In genomic region chr2:168118733-168119518, GRCh38 we compare ENCODE assay signal across 8 cellular contexts.
A peak's percentile ranks its signal among the peaks of the same experiment; 100 is the strongest.
DNase-seq lines count a peak whose midpoint lies in the region; ATAC-seq and TF ChIP-seq lines count a peak whose summit lies in the region.

No MANE protein-coding gene starts in this region.

- H3K27ac ChIP-seq in RWPE1 = no peak overlapping the region

- H3K4me1 Mint-ChIP-seq in activated CD4-positive, alpha-beta T cell treated with anti-CD3 and anti-CD28 coated beads, Interleukin-2, amount 10 ng/mL, durations not matched to agents 24 days and 14 days = no peaks in the 10 kb centered on the region
- H3K4me1 Mint-ChIP-seq in endothelial cell (ENCODE audit: unreplicated experiment) = peaks cover 8% of the 10 kb centered on the region
- H3K4me1 Mint-ChIP-seq in naive B cell = no peaks in the 10 kb centered on the region

- DNase-seq in activated CD4-positive, alpha-beta T cell treated with anti-CD3 and anti-CD28 coated beads, Interleukin-2, amount 10 ng/mL, durations not matched to agents 24 days and 14 days = peak; percentile 79
- DNase-seq in activated CD4-positive, alpha-beta T cell treated with anti-CD3 and anti-CD28 coated beads, Interleukin-2, amount 50 U/mL, for 48 hours = no peak
- DNase-seq in LoVo (ENCODE audit: low spot score) (peak; percentile 25), RWPE1 (ENCODE audit: low spot score) (peak; percentile 22), endothelial cell (ENCODE audit: low spot score) (peak; percentile 58), naive B cell (peak; percentile 60), GF-D8 (lab: John Stamatoyannopoulos, UW) (no peak)

- H3K36me3 Mint-ChIP-seq in activated CD4-positive, alpha-beta T cell treated with anti-CD3 and anti-CD28 coated beads, Interleukin-2, amount 10 ng/mL, durations not matched to agents 24 days and 14 days (ENCODE audit: low read depth) = peaks cover 11% of the 10 kb centered on the region
- H3K36me3 Mint-ChIP-seq in endothelial cell (ENCODE audit: low read depth, unreplicated experiment) (no peaks in the 10 kb centered on the region), naive B cell (no peaks in the 10 kb centered on the region)

- H3K9me3 Mint-ChIP-seq in activated CD4-positive, alpha-beta T cell treated with anti-CD3 and anti-CD28 coated beads, Interleukin-2, amount 10 ng/mL, durations not matched to agents 24 days and 14 days = no peaks in the 10 kb centered on the region
- H3K9me3 Mint-ChIP-seq in endothelial cell (ENCODE audit: unreplicated experiment) (no peaks in the 10 kb centered on the region), naive B cell (no peaks in the 10 kb centered on the region)

- peak; percentile 65; the same call in 1 of the 2 replicates for TF ChIP-seq CTCF in RWPE1 (conservative IDR thresholded peaks at IDR 0.05; ENCODE audit: low read depth)
- TF ChIP-seq CTCF in endothelial cell (IDR thresholded peaks at IDR 0.05; ENCODE audit: unreplicated experiment) = peak; percentile 68

- ATAC-seq in GM21786 (IDR thresholded peaks at IDR 0.05; ENCODE audit: unreplicated experiment) = peak; percentile 66
- peak; percentile 55 to 68 for ATAC-seq in naive B cell (ENCODE audit: low read depth in 2 of 2)

- H3K27me3 Mint-ChIP-seq in activated CD4-positive, alpha-beta T cell treated with anti-CD3 and anti-CD28 coated beads, Interleukin-2, amount 10 ng/mL, durations not matched to agents 24 days and 14 days = no peaks in the 10 kb centered on the region
- H3K27me3 Mint-ChIP-seq in endothelial cell (ENCODE audit: unreplicated experiment) (peaks cover 2% of the 10 kb centered on the region), naive B cell (no peaks in the 10 kb centered on the region)

- intact Hi-C loops in activated CD4-positive, alpha-beta T cell treated with anti-CD3 and anti-CD28 coated beads, Interleukin-2, amount 10 ng/mL, durations not matched to agents 24 days and 14 days (cut with micrococcal nuclease) = loop anchor here (1.0 to 10.0 kb wide), 6 partner anchors 154 to 1580 kb away; partner anchors contain the start of gene B3GALT1

- H3K27ac Mint-ChIP-seq in activated CD4-positive, alpha-beta T cell treated with anti-CD3 and anti-CD28 coated beads, Interleukin-2, amount 10 ng/mL, durations not matched to agents 24 days and 14 days = no peak overlapping the region
- no peak overlapping the region for H3K27ac Mint-ChIP-seq in endothelial cell (ENCODE audit: unreplicated experiment)
- H3K27ac Mint-ChIP-seq in naive B cell = no peak overlapping the region

- POLR2A ChIA-PET in RWPE1 (lab: Yijun Ruan, JAX; ENCODE audit: low non-redundant PET) = interaction anchor here (0.5 kb wide), 1 partner anchor 142 kb away, joined by 5 read pairs; no protein-coding TSS in a partner anchor

- no peak overlapping the region for H3K4me3 Mint-ChIP-seq in activated CD4-positive, alpha-beta T cell treated with anti-CD3 and anti-CD28 coated beads, Interleukin-2, amount 10 ng/mL, durations not matched to agents 24 days and 14 days
- H3K4me3 Mint-ChIP-seq in endothelial cell (ENCODE audit: unreplicated experiment) (no peak overlapping the region), naive B cell (no peak overlapping the region)

- CTCF ChIA-PET in RWPE1 (lab: Yijun Ruan, JAX) = interaction anchor here (0.5 to 2.5 kb wide), 26 partner anchors 9 to 1984 kb away, joined by 3 to 15 read pairs (median 4); partner anchors contain the start of gene STK39

Comparison
In these comparisons a context has a peak if more than half of its experiments do, and no peak if none do; other contexts are left out.
1. DNase-seq: peak in activated CD4-positive, alpha-beta T cell treated with anti-CD3 and anti-CD28 coated beads, Interleukin-2, amount 10 ng/mL, durations not matched to agents 24 days and 14 days (single experiment), LoVo (single experiment), RWPE1 (single experiment), endothelial cell (single experiment) and naive B cell (single experiment); none in activated CD4-positive, alpha-beta T cell treated with anti-CD3 and anti-CD28 coated beads, Interleukin-2, amount 50 U/mL, for 48 hours (0 of 2) and GF-D8 (single experiment).